Comparison of ENCODE assay signal across 8 cellular contexts in genomic region chr16:20385844-20386832, GRCh38. TPM values are rescaled to one million over a fixed set of nuclear protein-coding genes. Genes with fewer than 3 reads are reported as not detected.
DNase-seq lines count a peak whose midpoint lies in the region; ATAC-seq, FAIRE-seq and TF ChIP-seq lines count a peak whose summit lies in the region.

No MANE protein-coding gene starts in this region.

- ATAC-seq in pancreas, result peak; percentile 69 to 87 (median 81)
- ATAC-seq in HG03196 (IDR thresholded peaks at IDR 0.05; ENCODE audit: unreplicated experiment), result no peak
- ATAC-seq in GM19397 (IDR thresholded peaks at IDR 0.05; ENCODE audit: unreplicated experiment), result no peak

- peaks cover 0 to 4% (median 2%) of the 10 kb centered on the region in 4 donors for H3K4me1 Mint-ChIP-seq in CD4-positive, alpha-beta memory T cell

- no peaks in the 10 kb centered on the region for H3K4me1 ChIP-seq in CD4-positive, alpha-beta memory T cell (ENCODE audit: insufficient read depth, low read length)
- H3K4me1 ChIP-seq in pancreas, result peaks cover 0 to 7% (median 0%) of the 10 kb centered on the region in 3 donors

- H3K27me3 ChIP-seq in CD4-positive, alpha-beta memory T cell (ENCODE audit: insufficient read depth, low read length), result no peaks in the 10 kb centered on the region
- H3K27me3 ChIP-seq in pancreas, result no peaks in the 10 kb centered on the region

- WGBS in pancreas, 2 donors, result 11 to 15% methylated on average over 30 of the region's 30 CpGs

- H3K27ac ChIP-seq in CD4-positive, alpha-beta memory T cell (ENCODE audit: low read depth, low read length), result no peak overlapping the region
- H3K27ac ChIP-seq in pancreas, result peak overlapping the region in 3 of 4 donors; percentile 30 to 54 (median 37)

- FAIRE-seq in pancreas (lab: Jason Lieb, UNC), result no peak

- H3K4me3 ChIP-seq in CD4-positive, alpha-beta memory T cell (ENCODE audit: low read length in 2 of 2), result no peak overlapping the region
- H3K4me3 ChIP-seq in pancreas, result peak overlapping the region in 3 of 4 donors; percentile 7 to 38 (median 8)

- POLR2A ChIA-PET in CD4-positive, alpha-beta memory T cell (lab: Charles Lee; ENCODE audit: partially characterized antibody), result no interaction called here

- H3K27me3 Mint-ChIP-seq in CD4-positive, alpha-beta memory T cell, result peaks cover 8% of the 10 kb centered on the region in 2 donors

- no peak overlapping the region for H3K4me3 Mint-ChIP-seq in CD4-positive, alpha-beta memory T cell

- intact Hi-C loops in CD4-positive, alpha-beta memory T cell (cut with micrococcal nuclease), result loop anchor here (1.0 to 2.0 kb wide), 2 partner anchors 479 to 827 kb away; no protein-coding TSS in a partner anchor
- intact Hi-C loops in head of caudate nucleus (cut with DNase I) (no loop called here), pancreas (cut with DNase I) (loop anchor here in 2 of 3 donors (5.0 to 10.0 kb wide), 2 partner anchors 481 to 484 kb away; no protein-coding TSS in a partner anchor)

- H3K9me3 ChIP-seq in CD4-positive, alpha-beta memory T cell (ENCODE audit: control insufficient read depth in 1 of 2, low read length in 2 of 2), result no peaks in the 10 kb centered on the region
- H3K9me3 ChIP-seq in pancreas, result no peaks in the 10 kb centered on the region

- H3K27ac Mint-ChIP-seq in CD4-positive, alpha-beta memory T cell, result no peak overlapping the region

- peak; percentile 80 to 90 (median 85) for TF ChIP-seq CTCF in pancreas (IDR thresholded peaks at IDR 0.05)

- no peaks in the 10 kb centered on the region for H3K9me3 Mint-ChIP-seq in CD4-positive, alpha-beta memory T cell

- CTCF ChIA-PET in CD4-positive, alpha-beta memory T cell (lab: Charles Lee; ENCODE audit: partially characterized antibody), result interaction anchor here (0.6 to 7.3 kb wide), 9 partner anchors 9 to 802 kb away, joined by 3 to 60 read pairs (median 5); no protein-coding TSS in a partner anchor

- peak in 4 of 5 donors; percentile 19 to 35 (median 23) for DNase-seq in CD4-positive, alpha-beta memory T cell
- peak; percentile 6 for DNase-seq in HS-5 (ENCODE audit: low read depth)
- DNase-seq in RPMI7951 (ENCODE audit: low read depth), result peak; percentile 23
- peak; percentile 49 for DNase-seq in activated naive CD4-positive, alpha-beta T cell treated with anti-CD3 and anti-CD28 coated beads, Interleukin-2, amount 50 U/mL, for 16 hours
- peak; percentile 30 to 91 (median 78) for DNase-seq in head of caudate nucleus
- peak; percentile 68 to 91 (median 86) for DNase-seq in pancreas

- no peaks in the 10 kb centered on the region for H3K36me3 ChIP-seq in CD4-positive, alpha-beta memory T cell (ENCODE audit: insufficient read depth, low read length)
- H3K36me3 ChIP-seq in pancreas, result no peaks in the 10 kb centered on the region

- no peaks in the 10 kb centered on the region for H3K36me3 Mint-ChIP-seq in CD4-positive, alpha-beta memory T cell

RNA-seq across cellular contexts. Expression of gene PDILT, which starts 18.4 kb away (rescaled TPM):
- total RNA-seq in CD4-positive, alpha-beta memory T cell, result not detected
- polyA plus RNA-seq in CD4-positive, alpha-beta memory T cell, result not detected
- total RNA-seq in RPMI7951 (2014; rRNA removed; shearing (Covaris generic)), result not detected in 2 replicates
- total RNA-seq in pancreas, result not detected
- polyA plus RNA-seq in pancreas, result not detected

RNA-seq across cellular contexts. Expression of gene ACSM5, which starts 23.2 kb away (rescaled TPM):
- not detected for total RNA-seq in CD4-positive, alpha-beta memory T cell
- not detected for polyA plus RNA-seq in CD4-positive, alpha-beta memory T cell
- total RNA-seq in RPMI7951 (2014; rRNA removed; shearing (Covaris generic)), result not detected in 2 replicates
- 1 to 10 TPM in 1 of 6 donors, under 1 TPM in 5; 0.25 to 1.0 (median 0.68) TPM for total RNA-seq in pancreas
- polyA plus RNA-seq in pancreas, result 1 to 10 TPM; 1.0 to 1.3 TPM

RNA-seq across cellular contexts. Expression of gene UMOD, which starts 33.6 kb away (rescaled TPM):
- total RNA-seq in CD4-positive, alpha-beta memory T cell, result not detected
- not detected for polyA plus RNA-seq in CD4-positive, alpha-beta memory T cell
- not detected in 2 replicates for total RNA-seq in RPMI7951 (2014; rRNA removed; shearing (Covaris generic))
- 1 to 10 TPM; 1.3 to 9.6 (median 3.4) TPM for total RNA-seq in pancreas
- polyA plus RNA-seq in pancreas, result 1 to 10 TPM; 2.3 to 5.5 TPM

RNA-seq across cellular contexts. Expression of gene GP2, which starts 58.8 kb away (rescaled TPM):
- total RNA-seq in CD4-positive, alpha-beta memory T cell, result not detected
- not detected for polyA plus RNA-seq in CD4-positive, alpha-beta memory T cell
- total RNA-seq in RPMI7951 (2014; rRNA removed; shearing (Covaris generic)), result not detected in 2 replicates
- over 10,000 TPM; 14,691 to 38,505 (median 27,302) TPM for total RNA-seq in pancreas
- over 10,000 TPM in 1 of 2 donors, 1,000 to 10,000 TPM in 1; 7,130 to 10,292 TPM for polyA plus RNA-seq in pancreas

Comparison
In these comparisons a context has a peak if more than half of its experiments do, and no peak if none do; other contexts are left out.
1. DNase-seq: peak in every context shown above with its lines; median percentile 86 in pancreas; 78 in head of caudate nucleus; 49 in activated naive CD4-positive, alpha-beta T cell treated with anti-CD3 and anti-CD28 coated beads, Interleukin-2, amount 50 U/mL, for 16 hours; 23 in CD4-positive, alpha-beta memory T cell; 23 in RPMI7951; 6 in HS-5.
2. H3K4me3 ChIP-seq: peak in pancreas (3 of 4); none in CD4-positive, alpha-beta memory T cell (0 of 2).
3. ATAC-seq: peak in pancreas (4 of 4); none in HG03196 (single experiment) and GM19397 (single experiment).